1 cellular context compared by ENCODE assay signal in genomic region chr22:40491990-40492631, GRCh38.
TF ChIP-seq lines count a peak whose summit lies in the region.

No MANE protein-coding gene starts in this region.

TF ChIP-seq in SK-N-SH treated with all-trans-retinoic acid at 6 μM for 48 hours, 23 proteins besides CTCF, POLR2A, EP300 and RAD21 (continued from another document):
- no peak for TF ChIP-seq SNAI2 (CRISPR knock-in tag; IDR thresholded peaks at IDR 0.05)
- no peak for TF ChIP-seq GLIS3 (CRISPR knock-in tag; IDR thresholded peaks at IDR 0.05)
- TF ChIP-seq BACH2 (CRISPR knock-in tag; IDR thresholded peaks at IDR 0.05; ENCODE audit: borderline replicate concordance), result no peak
- no peak for TF ChIP-seq ISL1 (CRISPR knock-in tag; IDR thresholded peaks at IDR 0.05)
- TF ChIP-seq ZFP3 (CRISPR knock-in tag; IDR thresholded peaks at IDR 0.05), result no peak
- no peak for TF ChIP-seq RARB (CRISPR knock-in tag; IDR thresholded peaks at IDR 0.05)
- no peak for TF ChIP-seq ZNF565 (CRISPR knock-in tag; conservative IDR thresholded peaks at IDR 0.05; ENCODE audit: low read depth)
- TF ChIP-seq ARNTL (CRISPR knock-in tag; IDR thresholded peaks at IDR 0.05; ENCODE audit: borderline replicate concordance, low read depth), result no peak
- no peak for TF ChIP-seq PPARA (CRISPR knock-in tag; IDR thresholded peaks at IDR 0.05; ENCODE audit: borderline replicate concordance)
- TF ChIP-seq CREB5 (CRISPR knock-in tag; IDR thresholded peaks at IDR 0.05; ENCODE audit: low read depth), result no peak
- TF ChIP-seq ZNF8 (CRISPR knock-in tag; IDR thresholded peaks at IDR 0.05), result no peak
- no peak for TF ChIP-seq ZC3H10 (CRISPR knock-in tag; IDR thresholded peaks at IDR 0.05)
- no peak for TF ChIP-seq OSR1 (CRISPR knock-in tag; IDR thresholded peaks at IDR 0.05)
- TF ChIP-seq ESRRG (CRISPR knock-in tag; IDR thresholded peaks at IDR 0.05), result no peak
TF ChIP-seq in SK-N-SH treated with all-trans-retinoic acid at 6 μM for 48 hours: peak in this region for 0.
